ENCODE assay signal across 10 cellular contexts in genomic region chr11:118915396-118915795, GRCh38. TPM values are rescaled to one million over a fixed set of nuclear protein-coding genes. Genes with fewer than 3 reads are reported as not detected.
A peak's percentile ranks its signal among the peaks of the same experiment; 100 is the strongest.
DNase-seq lines count a peak whose midpoint lies in the region; ATAC-seq and TF ChIP-seq lines count a peak whose summit lies in the region.
"Had no signal": no experiment of that assay in that cellular context is flagged by ENCODE, and none has a peak within 500 bp of the region (broad histone marks: within the 10 kb centered on the region; RNA-seq: fewer than 3 reads in every experiment).

No MANE protein-coding gene starts in this region.

- no peak overlapping the region for H3K4me3 Mint-ChIP-seq in endothelial cell (ENCODE audit: unreplicated experiment)

- H3K4me3 ChIP-seq in DND-41 (ENCODE audit: low read depth in 1 of 2, low read length in 2 of 2), result peak overlapping the region in 1 of 2 experiments; percentile 13; a peak in 1 of 4 replicates
- no peak overlapping the region for H3K4me3 ChIP-seq in WERI-Rb-1 (ENCODE audit: low read depth, low read length)
- peak overlapping the region in 1 of 2 donors; percentile 88 for H3K4me3 ChIP-seq in gastroesophageal sphincter
- H3K4me3 ChIP-seq in skeletal muscle satellite cell (ENCODE audit: low read length), result no peak overlapping the region

- no peaks in the 10 kb centered on the region for H3K9me3 ChIP-seq in DND-41 (ENCODE audit: insufficient read depth, low read length, severe bottlenecking)
- no peaks in the 10 kb centered on the region for H3K9me3 ChIP-seq in WERI-Rb-1 (ENCODE audit: severe bottlenecking)
- H3K9me3 ChIP-seq in gastroesophageal sphincter, result no peaks in the 10 kb centered on the region
- no peaks in the 10 kb centered on the region for H3K9me3 ChIP-seq in skeletal muscle satellite cell (replicated peaks; ENCODE audit: low read length)

- H3K4me2 ChIP-seq in DND-41 (ENCODE audit: insufficient read depth, low read length), result peak overlapping the region; percentile 54; the same call in 1 of the 2 replicates
- H3K4me2 ChIP-seq in skeletal muscle satellite cell (ENCODE audit: low read length), result no peak overlapping the region

- no peaks in the 10 kb centered on the region for H3K36me3 Mint-ChIP-seq in endothelial cell (ENCODE audit: low read depth, unreplicated experiment)

- H3K79me2 ChIP-seq in DND-41 (ENCODE audit: insufficient read depth, low read length), result peaks cover 73% of the 10 kb centered on the region

- no peaks in the 10 kb centered on the region for H3K9me3 Mint-ChIP-seq in endothelial cell (ENCODE audit: unreplicated experiment)

- no peak overlapping the region for H3K27ac Mint-ChIP-seq in endothelial cell (ENCODE audit: unreplicated experiment)

- TF ChIP-seq POLR2A in gastroesophageal sphincter (IDR thresholded peaks at IDR 0.05), result no peak

- H3K27ac ChIP-seq in DND-41 (ENCODE audit: low read length) (peak overlapping the region; percentile 94), WERI-Rb-1 (peak overlapping the region; percentile 44), gastroesophageal sphincter (peak overlapping the region; percentile 90 to 98 (median 95))

- H3K9ac ChIP-seq in DND-41 (ENCODE audit: low read depth, low read length), result peak overlapping the region; percentile 50
- peak overlapping the region; percentile 78 for H3K9ac ChIP-seq in skeletal muscle satellite cell (ENCODE audit: low read depth, low read length)

- 0 out of 2 replicates have a peak, but pooled peaks cover 5% of the 10 kb centered on the region for H4K20me1 ChIP-seq in DND-41 (ENCODE audit: insufficient read depth, low read length)

- no peak overlapping the region for H2AFZ ChIP-seq in DND-41 (ENCODE audit: low read depth, low read length)

- peaks cover 54% of the 10 kb centered on the region for H3K4me1 Mint-ChIP-seq in endothelial cell (ENCODE audit: unreplicated experiment)

- H3K4me1 ChIP-seq in DND-41 (ENCODE audit: insufficient read depth, low read length), result peaks cover 90% of the 10 kb centered on the region
- peaks cover 45 to 100% (median 82%) of the 10 kb centered on the region in 3 donors for H3K4me1 ChIP-seq in gastroesophageal sphincter
- peaks cover 97% of the 10 kb centered on the region for H3K4me1 ChIP-seq in skeletal muscle satellite cell (ENCODE audit: control insufficient read depth, insufficient read depth, low read length)

- ATAC-seq in DND-41 (ENCODE audit: insufficient read depth, low read depth) (no peak), gastroesophageal sphincter (no peak), GM18511 (IDR thresholded peaks at IDR 0.05; ENCODE audit: unreplicated experiment) (no peak)

- peaks cover 10% of the 10 kb centered on the region for H3K27me3 Mint-ChIP-seq in endothelial cell (ENCODE audit: unreplicated experiment)

- no peaks in the 10 kb centered on the region; the same call in 1 of the 2 replicates for H3K36me3 ChIP-seq in DND-41 (ENCODE audit: insufficient read depth, low read length)
- H3K36me3 ChIP-seq in WERI-Rb-1, result no peaks in the 10 kb centered on the region
- no peaks in the 10 kb centered on the region for H3K36me3 ChIP-seq in gastroesophageal sphincter
- no peaks in the 10 kb centered on the region for H3K36me3 ChIP-seq in skeletal muscle satellite cell (ENCODE audit: insufficient read depth, low read length)

- DNase-seq in DND-41, result no peak
- DNase-seq in WERI-Rb-1, result no peak
- no peak for DNase-seq in GM19240 (ENCODE audit: insufficient read length, low spot score)
- no peak for DNase-seq in stimulated activated naive CD4-positive, alpha-beta T cell (lab: John Stamatoyannopoulos, UW)
- DNase-seq in endothelial cell (ENCODE audit: low spot score), result no peak
- DNase-seq: anterior cingulate cortex had no signal

- H3K27me3 ChIP-seq in DND-41 (ENCODE audit: insufficient read depth, low read length, poor library complexity), result no peaks in the 10 kb centered on the region
- H3K27me3 ChIP-seq in WERI-Rb-1 (ENCODE audit: insufficient read depth, low read depth, severe bottlenecking), result no peaks in the 10 kb centered on the region
- H3K27me3 ChIP-seq in gastroesophageal sphincter, result no peaks in the 10 kb centered on the region
- H3K27me3 ChIP-seq in skeletal muscle satellite cell (ENCODE audit: control insufficient read depth, insufficient read depth, low read length), result no peaks in the 10 kb centered on the region

- no peak for TF ChIP-seq EP300 in gastroesophageal sphincter (IDR thresholded peaks at IDR 0.05)

- 40% methylated on average over 1 of the region's 2 CpGs; no CpG with 5 or more reads in 1 of the 2 donors for WGBS in gastroesophageal sphincter (ENCODE audit: low coverage in 1 of 2), 2 donors

- TF ChIP-seq CTCF in DND-41 (IDR thresholded peaks at IDR 0.05; ENCODE audit: borderline replicate concordance, extremely low read depth, low read length, poor library complexity, severe bottlenecking) (no peak), WERI-Rb-1 (IDR thresholded peaks at IDR 0.05; ENCODE audit: low read depth, low read length) (no peak), gastroesophageal sphincter (IDR thresholded peaks at IDR 0.05) (no peak), endothelial cell (IDR thresholded peaks at IDR 0.05; ENCODE audit: unreplicated experiment) (no peak)

RNA-seq across cellular contexts. Expression of gene BCL9L, which starts 10.3 kb away (rescaled TPM):
- total RNA-seq in gastroesophageal sphincter, result 10 to 100 TPM; 24.6 to 66.2 (median 30.8) TPM
- total RNA-seq in skeletal muscle satellite cell (2012; rRNA removed), result 22.3 and 25.1 TPM in 2 replicates
- 16.5 TPM for total RNA-seq in endothelial cell (ENCODE audit: unreplicated experiment)

RNA-seq across cellular contexts. Expression of gene CXCR5, which starts 31.7 kb away (rescaled TPM):
- total RNA-seq in gastroesophageal sphincter (under 1 TPM in 1 of 4 donors, not detected in 3; 0.08 TPM), endothelial cell (ENCODE audit: unreplicated experiment) (not detected)
- not detected in 2 replicates for total RNA-seq in skeletal muscle satellite cell (2012; rRNA removed)
- total RNA-seq: HT1080 had no signal

RNA-seq across cellular contexts. Expression of gene UPK2, which starts 40.7 kb away (rescaled TPM):
- total RNA-seq in gastroesophageal sphincter, result not detected
- not detected in 2 replicates for total RNA-seq in skeletal muscle satellite cell (2012; rRNA removed)
- not detected for total RNA-seq in endothelial cell (ENCODE audit: unreplicated experiment)
- total RNA-seq: HT1080 had no signal

RNA-seq across cellular contexts. Expression of gene FOXR1, which starts 56.2 kb away (rescaled TPM):
- total RNA-seq in gastroesophageal sphincter (not detected), endothelial cell (ENCODE audit: unreplicated experiment) (not detected)
- not detected in 2 replicates for total RNA-seq in skeletal muscle satellite cell (2012; rRNA removed)
- total RNA-seq: HT1080 had no signal

Comparison
In these comparisons a context has a peak if more than half of its experiments do, and no peak if none do; other contexts are left out.
1. H3K27ac ChIP-seq: peak in every context shown above with its lines; median percentile 95 in gastroesophageal sphincter; 94 in DND-41; 44 in WERI-Rb-1.